1 cellular context compared by ENCODE assay signal in genomic region chr2:117536139-117536538, GRCh38.
TF ChIP-seq lines count a peak whose summit lies in the region.

No MANE protein-coding gene starts in this region.

TF ChIP-seq in GM23338, 12 proteins besides CTCF, POLR2A, EP300 and RAD21 (continued from another document):
- TF ChIP-seq ZNF462 (CRISPR knock-in tag; IDR thresholded peaks at IDR 0.05), result no peak
- TF ChIP-seq ETS1 (IDR thresholded peaks at IDR 0.05), result no peak
- TF ChIP-seq EZH2phosphoT487 (IDR thresholded peaks at IDR 0.05; ENCODE audit: unreplicated experiment), result no peak
- TF ChIP-seq ZNF331 (CRISPR knock-in tag; IDR thresholded peaks at IDR 0.05; ENCODE audit: low read depth), result no peak
- no peak for TF ChIP-seq ZNF114 (CRISPR knock-in tag; IDR thresholded peaks at IDR 0.05)
- TF ChIP-seq CREB1 (CRISPR knock-in tag; IDR thresholded peaks at IDR 0.05; ENCODE audit: low read depth), result no peak
- no peak for TF ChIP-seq STAT1 (IDR thresholded peaks at IDR 0.05; ENCODE audit: unreplicated experiment)
